ENCODE assay signal across 8 cellular contexts in the genomic region with DNA sequence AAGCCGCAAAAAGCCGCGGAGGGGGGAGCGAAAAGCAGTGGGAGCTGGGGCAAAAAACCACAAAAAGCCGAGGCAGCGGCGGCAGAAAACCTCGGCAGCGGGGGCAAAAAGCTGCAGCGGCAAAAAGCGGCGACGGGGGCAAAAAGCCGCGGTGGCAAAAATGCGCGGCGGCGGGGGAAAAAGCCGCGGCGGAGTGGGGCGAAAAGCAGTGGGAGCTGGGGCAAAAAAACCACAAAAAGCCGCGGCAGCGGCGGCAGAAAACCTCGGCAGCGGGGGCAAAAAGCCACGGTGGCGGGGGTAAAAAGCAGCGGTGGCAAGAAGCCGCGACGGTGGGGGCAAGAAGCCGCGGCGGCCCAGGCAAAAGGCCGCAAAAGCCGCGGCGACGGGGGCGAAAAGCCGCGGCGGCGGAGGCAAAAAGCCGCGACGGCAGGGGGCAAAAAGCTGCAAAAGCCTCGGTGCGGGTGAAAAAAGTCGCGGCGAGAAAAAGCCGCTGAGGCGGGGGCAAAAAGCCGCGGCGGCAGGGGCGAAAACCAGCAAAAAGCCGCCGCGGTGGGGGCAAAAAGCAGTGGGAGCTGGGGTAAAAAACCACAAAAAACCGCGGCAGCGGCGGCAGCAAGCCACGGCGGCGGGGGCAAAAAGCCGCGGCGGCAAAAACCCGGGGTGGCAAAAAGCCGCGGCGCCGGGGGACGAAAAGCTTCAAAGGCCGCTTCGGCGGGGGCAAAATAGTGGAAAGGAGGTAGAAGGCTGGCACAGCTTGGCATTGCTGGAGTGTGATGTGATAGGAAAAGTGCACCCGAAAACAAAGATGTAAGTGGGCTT.
A peak's percentile ranks its signal among the peaks of the same experiment; 100 is the strongest.
DNase-seq lines count a peak whose midpoint lies in the region; ATAC-seq and TF ChIP-seq lines count a peak whose summit lies in the region.

No MANE protein-coding gene starts in this region.

- H3K4me1 ChIP-seq in liver (ENCODE audit: control insufficient read depth in 4 of 4, insufficient read depth in 4 of 4, low read length in 3 of 4) (peaks cover 2 to 10% (median 6%) of the 10 kb centered on the region in 4 donors), upper lobe of left lung (peaks cover 10 to 15% (median 12%) of the 10 kb centered on the region in 4 donors)

- peak overlapping the region; percentile 53 for H3K4me3 Mint-ChIP-seq in activated naive CD8-positive, alpha-beta T cell treated with anti-CD3 and anti-CD28 coated beads for 36 hours

- H3K27ac Mint-ChIP-seq in activated naive CD8-positive, alpha-beta T cell treated with anti-CD3 and anti-CD28 coated beads for 36 hours: no peak overlapping the region

- peak overlapping the region; percentile 41 to 78 (median 50) for H3K4me3 ChIP-seq in liver (ENCODE audit: low read depth in 1 of 3, low read length in 3 of 3)
- H3K4me3 ChIP-seq in upper lobe of left lung: peak overlapping the region; percentile 8 to 53 (median 36)

- H3K27me3 ChIP-seq in liver (ENCODE audit: control insufficient read depth in 4 of 4, insufficient read depth in 4 of 4, low read length in 3 of 4) (no peaks in the 10 kb centered on the region), upper lobe of left lung (peaks cover 0 to 15% (median 7%) of the 10 kb centered on the region in 4 donors)

- H3K9ac ChIP-seq in liver (ENCODE audit: low read depth in 1 of 2, low read length in 2 of 2): peak overlapping the region in 1 of 2 donors; percentile 22

- peaks cover 2% of the 10 kb centered on the region for H3K9me3 Mint-ChIP-seq in activated naive CD8-positive, alpha-beta T cell treated with anti-CD3 and anti-CD28 coated beads for 36 hours

- H3K36me3 ChIP-seq in liver (ENCODE audit: control insufficient read depth in 4 of 4, insufficient read depth in 3 of 4, low read depth in 1 of 4, low read length in 3 of 4): no peaks in the 10 kb centered on the region
- H3K36me3 ChIP-seq in upper lobe of left lung: no peaks in the 10 kb centered on the region

- ATAC-seq in upper lobe of left lung (ENCODE audit: low FRiP score in 2 of 2): no peak

- H3K27me3 Mint-ChIP-seq in activated naive CD8-positive, alpha-beta T cell treated with anti-CD3 and anti-CD28 coated beads for 36 hours: peaks cover 30% of the 10 kb centered on the region

- TF ChIP-seq EP300 in upper lobe of left lung (IDR thresholded peaks at IDR 0.05): no peak

- H3K27ac ChIP-seq in liver (ENCODE audit: low read depth in 1 of 2, low read length in 2 of 2) (peak overlapping the region; percentile 12 to 25), upper lobe of left lung (no peak overlapping the region)

- no peak for TF ChIP-seq RAD21 in liver (IDR thresholded peaks at IDR 0.05)

- DNase-seq in stimulated activated CD4-positive, alpha-beta T cell treated with anti-CD3 and anti-CD28 coated beads, Interleukin-4, amount 100 ng/mL, for 1 hour: peak; percentile 2
- DNase-seq in stimulated activated CD4-positive, alpha-beta T cell treated with anti-CD3 and anti-CD28 coated beads, Interleukin-2, amount 100 ng/mL, for 48 hours: no peak
- no peak for DNase-seq in activated naive CD8-positive, alpha-beta T cell treated with anti-CD3 and anti-CD28 coated beads for 36 hours
- DNase-seq in upper lobe of left lung (peak in 1 of 2 donors; percentile 73), NCI-H524 treated with DMSO at 0.1 percent for 48 hours (lab: John Stamatoyannopoulos, UW) (no peak), NCI-H187 treated with DMSO at 0.1 percent for 48 hours (lab: John Stamatoyannopoulos, UW) (no peak), HuH-7 (ENCODE audit: low spot score) (no peak)

- no peak for TF ChIP-seq POLR2A in upper lobe of left lung (IDR thresholded peaks at IDR 0.05)

- 1% methylated on average over 85 of the region's 85 CpGs for WGBS in liver
- 1 to 2% methylated on average over 17 to 85 of the region's 85 CpGs for WGBS in upper lobe of left lung, 2 donors

- TF ChIP-seq CTCF in liver (IDR thresholded peaks at IDR 0.05; ENCODE audit: low read depth, low read length, missing input control): no peak
- no peak for TF ChIP-seq CTCF in upper lobe of left lung (IDR thresholded peaks at IDR 0.05)

- no peaks in the 10 kb centered on the region for H3K4me1 Mint-ChIP-seq in activated naive CD8-positive, alpha-beta T cell treated with anti-CD3 and anti-CD28 coated beads for 36 hours

- H3K36me3 Mint-ChIP-seq in activated naive CD8-positive, alpha-beta T cell treated with anti-CD3 and anti-CD28 coated beads for 36 hours: no peaks in the 10 kb centered on the region

- H3K9me3 ChIP-seq in liver (ENCODE audit: control insufficient read depth in 4 of 4, low read length in 3 of 4) (no peaks in the 10 kb centered on the region), upper lobe of left lung (no peaks in the 10 kb centered on the region)

TF ChIP-seq in liver, 16 proteins besides CTCF, POLR2A, EP300 and RAD21:
- no peak for TF ChIP-seq SP1 (IDR thresholded peaks at IDR 0.05)
- TF ChIP-seq, protein P1, sequence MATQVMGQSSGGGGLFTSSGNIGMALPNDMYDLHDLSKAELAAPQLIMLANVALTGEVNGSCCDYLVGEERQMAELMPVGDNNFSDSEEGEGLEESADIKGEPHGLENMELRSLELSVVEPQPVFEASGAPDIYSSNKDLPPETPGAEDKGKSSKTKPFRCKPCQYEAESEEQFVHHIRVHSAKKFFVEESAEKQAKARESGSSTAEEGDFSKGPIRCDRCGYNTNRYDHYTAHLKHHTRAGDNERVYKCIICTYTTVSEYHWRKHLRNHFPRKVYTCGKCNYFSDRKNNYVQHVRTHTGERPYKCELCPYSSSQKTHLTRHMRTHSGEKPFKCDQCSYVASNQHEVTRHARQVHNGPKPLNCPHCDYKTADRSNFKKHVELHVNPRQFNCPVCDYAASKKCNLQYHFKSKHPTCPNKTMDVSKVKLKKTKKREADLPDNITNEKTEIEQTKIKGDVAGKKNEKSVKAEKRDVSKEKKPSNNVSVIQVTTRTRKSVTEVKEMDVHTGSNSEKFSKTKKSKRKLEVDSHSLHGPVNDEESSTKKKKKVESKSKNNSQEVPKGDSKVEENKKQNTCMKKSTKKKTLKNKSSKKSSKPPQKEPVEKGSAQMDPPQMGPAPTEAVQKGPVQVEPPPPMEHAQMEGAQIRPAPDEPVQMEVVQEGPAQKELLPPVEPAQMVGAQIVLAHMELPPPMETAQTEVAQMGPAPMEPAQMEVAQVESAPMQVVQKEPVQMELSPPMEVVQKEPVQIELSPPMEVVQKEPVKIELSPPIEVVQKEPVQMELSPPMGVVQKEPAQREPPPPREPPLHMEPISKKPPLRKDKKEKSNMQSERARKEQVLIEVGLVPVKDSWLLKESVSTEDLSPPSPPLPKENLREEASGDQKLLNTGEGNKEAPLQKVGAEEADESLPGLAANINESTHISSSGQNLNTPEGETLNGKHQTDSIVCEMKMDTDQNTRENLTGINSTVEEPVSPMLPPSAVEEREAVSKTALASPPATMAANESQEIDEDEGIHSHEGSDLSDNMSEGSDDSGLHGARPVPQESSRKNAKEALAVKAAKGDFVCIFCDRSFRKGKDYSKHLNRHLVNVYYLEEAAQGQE (IDR thresholded peaks at IDR 0.05): no peak
- TF ChIP-seq, protein P2, sequence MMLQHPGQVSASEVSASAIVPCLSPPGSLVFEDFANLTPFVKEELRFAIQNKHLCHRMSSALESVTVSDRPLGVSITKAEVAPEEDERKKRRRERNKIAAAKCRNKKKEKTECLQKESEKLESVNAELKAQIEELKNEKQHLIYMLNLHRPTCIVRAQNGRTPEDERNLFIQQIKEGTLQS (IDR thresholded peaks at IDR 0.05): no peak
- no peak for TF ChIP-seq JUND (IDR thresholded peaks at IDR 0.05)
- TF ChIP-seq HNF4A (conservative IDR thresholded peaks at IDR 0.05): no peak
- TF ChIP-seq TAF1 (conservative IDR thresholded peaks at IDR 0.05): no peak
- TF ChIP-seq, protein P3, sequence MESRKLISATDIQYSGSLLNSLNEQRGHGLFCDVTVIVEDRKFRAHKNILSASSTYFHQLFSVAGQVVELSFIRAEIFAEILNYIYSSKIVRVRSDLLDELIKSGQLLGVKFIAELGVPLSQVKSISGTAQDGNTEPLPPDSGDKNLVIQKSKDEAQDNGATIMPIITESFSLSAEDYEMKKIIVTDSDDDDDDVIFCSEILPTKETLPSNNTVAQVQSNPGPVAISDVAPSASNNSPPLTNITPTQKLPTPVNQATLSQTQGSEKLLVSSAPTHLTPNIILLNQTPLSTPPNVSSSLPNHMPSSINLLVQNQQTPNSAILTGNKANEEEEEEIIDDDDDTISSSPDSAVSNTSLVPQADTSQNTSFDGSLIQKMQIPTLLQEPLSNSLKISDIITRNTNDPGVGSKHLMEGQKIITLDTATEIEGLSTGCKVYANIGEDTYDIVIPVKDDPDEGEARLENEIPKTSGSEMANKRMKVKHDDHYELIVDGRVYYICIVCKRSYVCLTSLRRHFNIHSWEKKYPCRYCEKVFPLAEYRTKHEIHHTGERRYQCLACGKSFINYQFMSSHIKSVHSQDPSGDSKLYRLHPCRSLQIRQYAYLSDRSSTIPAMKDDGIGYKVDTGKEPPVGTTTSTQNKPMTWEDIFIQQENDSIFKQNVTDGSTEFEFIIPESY (IDR thresholded peaks at IDR 0.05): no peak
- no peak for TF ChIP-seq RXRA (IDR thresholded peaks at IDR 0.05)
- TF ChIP-seq GABPA (IDR thresholded peaks at IDR 0.05 in 1 of 2, conservative IDR thresholded peaks at IDR 0.05 in 1 of 2): no peak

Comparison
In these comparisons a context has a peak if more than half of its experiments do, and no peak if none do; other contexts are left out.
1. H3K27ac ChIP-seq: peak in liver (2 of 2); none in upper lobe of left lung (0 of 4).